ENCODE assay signal across 7 cellular contexts in the genomic region with DNA sequence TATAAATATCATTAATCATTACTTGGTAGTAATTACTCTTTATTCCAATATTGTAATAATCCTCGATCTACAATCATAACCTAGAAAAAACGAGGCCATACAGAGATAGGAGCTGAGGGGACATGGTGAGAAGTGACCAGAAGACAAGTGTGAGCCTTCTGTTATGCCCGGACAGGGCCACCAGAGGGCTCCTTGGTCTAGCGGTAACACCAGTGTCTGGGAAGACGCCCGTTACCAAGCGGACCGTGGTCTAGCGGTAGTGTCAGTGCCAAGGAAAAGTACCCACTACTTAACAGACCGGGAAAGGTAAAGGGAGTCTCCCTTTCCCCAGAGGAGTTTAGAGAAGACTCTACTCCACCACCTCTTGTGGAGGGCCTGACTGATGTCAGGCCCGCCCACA. TPM values are rescaled to one million over a fixed set of nuclear protein-coding genes. Genes with fewer than 3 reads are reported as not detected.
DNase-seq lines count a peak whose midpoint lies in the region; FAIRE-seq and TF ChIP-seq lines count a peak whose summit lies in the region.
"Not testable (repeated sequence)": the region's sequence is repeated elsewhere in the genome, so short reads cannot be mapped to it uniquely, and the experiment has no call there.

No MANE protein-coding gene starts in this region.

- H3K27ac ChIP-seq in KMS-11; RWPE1; astrocyte (ENCODE audit: low read depth, low read length): not testable (repeated sequence)

- not testable (repeated sequence) for H2AFZ ChIP-seq in KMS-11 (ENCODE audit: low read depth); astrocyte (ENCODE audit: low read depth, low read length)

- DNase-seq in EH (ENCODE audit: low read depth) = peak; percentile 18
- DNase-seq in RWPE1 (ENCODE audit: low spot score); astrocyte (ENCODE audit: low read depth); epithelial cell of proximal tubule (ENCODE audit: low read depth); progenitor cell of endocrine pancreas (ENCODE audit: low spot score, unreplicated experiment): not testable (repeated sequence)
- peak; percentile 5 for DNase-seq in iPS DF 4.7 (ENCODE audit: extremely low read depth, low spot score)

- not testable (repeated sequence) for FAIRE-seq in astrocyte (lab: Jason Lieb, UNC)

- not testable (repeated sequence) for H3K4me1 Mint-ChIP-seq in astrocyte (ENCODE audit: low read depth, unreplicated experiment); progenitor cell of endocrine pancreas (ENCODE audit: low read depth)

- H3K36me3 Mint-ChIP-seq in astrocyte (ENCODE audit: low read depth, unreplicated experiment) = not testable (repeated sequence)
- peaks cover 27% of the 10 kb centered on the region for H3K36me3 Mint-ChIP-seq in progenitor cell of endocrine pancreas (ENCODE audit: insufficient read depth)

- CTCF ChIA-PET in RWPE1 (lab: Yijun Ruan, JAX) = not testable (repeated sequence)

- not testable (repeated sequence) for H3K27me3 ChIP-seq in KMS-11 (ENCODE audit: insufficient read depth, low read depth); astrocyte (ENCODE audit: insufficient read depth, low read length)

- H3K36me3 ChIP-seq in KMS-11 (ENCODE audit: insufficient read depth); astrocyte (ENCODE audit: insufficient read depth, low read length): not testable (repeated sequence)

- H3K9ac ChIP-seq in KMS-11; astrocyte (ENCODE audit: low read length): not testable (repeated sequence)

- TF ChIP-seq CTCF in KMS-11 (conservative IDR thresholded peaks at IDR 0.05; ENCODE audit: low read depth, low read length) (peak; percentile 24; the same call in 1 of the 2 replicates), RWPE1 (conservative IDR thresholded peaks at IDR 0.05; ENCODE audit: low read depth) (peak; percentile 25; the same call in 1 of the 2 replicates), astrocyte (IDR thresholded peaks at IDR 0.05; ENCODE audit: insufficient read depth, low read depth, low read length) (peak; percentile 14), epithelial cell of proximal tubule (conservative IDR thresholded peaks at IDR 0.05; ENCODE audit: low read depth, low read length) (peak; percentile 34), progenitor cell of endocrine pancreas (IDR thresholded peaks at IDR 0.05; ENCODE audit: unreplicated experiment) (peak; percentile 33)

- H3K27me3 Mint-ChIP-seq in astrocyte (ENCODE audit: low read depth, unreplicated experiment); progenitor cell of endocrine pancreas: not testable (repeated sequence)

- not testable (repeated sequence) for H3K79me2 ChIP-seq in KMS-11 (ENCODE audit: insufficient read depth, low read depth); astrocyte (ENCODE audit: insufficient read depth, low read length)

- not testable (repeated sequence) for H3K4me3 Mint-ChIP-seq in astrocyte (ENCODE audit: unreplicated experiment); progenitor cell of endocrine pancreas (ENCODE audit: low read depth)

- H4K20me1 ChIP-seq in KMS-11 (ENCODE audit: insufficient read depth); astrocyte (ENCODE audit: insufficient read depth, low read length): not testable (repeated sequence)

- POLR2A ChIA-PET in RWPE1 (lab: Yijun Ruan, JAX; ENCODE audit: low non-redundant PET) = not testable (repeated sequence)

- not testable (repeated sequence) for H3K4me2 ChIP-seq in KMS-11; astrocyte (ENCODE audit: low read length)

- H3K4me3 ChIP-seq in KMS-11 (IDR thresholded peaks at IDR 0.05; ENCODE audit: insufficient read depth, low read depth, low read length); astrocyte (ENCODE audit: insufficient read depth, low read depth, low read length); epithelial cell of proximal tubule (ENCODE audit: low read depth, low read length): not testable (repeated sequence)

- not testable (repeated sequence) for H3K4me1 ChIP-seq in KMS-11 (ENCODE audit: low read depth, poor library complexity, severe bottlenecking); astrocyte (ENCODE audit: insufficient read depth, low read length)

- H3K9me3 ChIP-seq in astrocyte (ENCODE audit: insufficient read depth, low read depth, low read length) = not testable (repeated sequence)

- H3K27ac Mint-ChIP-seq in astrocyte (ENCODE audit: unreplicated experiment); progenitor cell of endocrine pancreas: not testable (repeated sequence)

- H3K9me3 Mint-ChIP-seq in astrocyte (ENCODE audit: unreplicated experiment) (peaks cover 29% of the 10 kb centered on the region), progenitor cell of endocrine pancreas (ENCODE audit: low read depth) (peaks cover 31% of the 10 kb centered on the region)

RNA-seq across cellular contexts. Expression of a gene that starts 59.5 kb away (rescaled TPM):
- total RNA-seq in astrocyte (252 and 299 TPM in 2 replicates), epithelial cell of proximal tubule (31.4 and 45.4 TPM in 2 replicates), progenitor cell of endocrine pancreas (88.5 and 91.4 TPM in 2 replicates)
